Comparison of ENCODE assay signal across 20 cellular contexts in genomic region chr3:122918576-122919290, GRCh38.
DNase-seq lines count a peak whose midpoint lies in the region; ATAC-seq, FAIRE-seq and TF ChIP-seq lines count a peak whose summit lies in the region.
"Had no signal": no experiment of that assay in that cellular context is flagged by ENCODE, and none has a peak within 500 bp of the region (broad histone marks: within the 10 kb centered on the region; RNA-seq: fewer than 3 reads in every experiment).

No MANE protein-coding gene starts in this region.

- intact Hi-C loops in cardiac septum (cut with DNase I) = no loop called here
- intact Hi-C loops in heart right ventricle (cut with DNase I) = no loop called here
- intact Hi-C loops in activated CD8-positive, alpha-beta T cell treated with anti-CD3 and anti-CD28 coated beads for 36 hours (cut with micrococcal nuclease) = no loop called here

- peaks cover 3% of the 10 kb centered on the region for H3K9me3 Mint-ChIP-seq in astrocyte (ENCODE audit: unreplicated experiment)
- no peaks in the 10 kb centered on the region for H3K9me3 Mint-ChIP-seq in activated CD8-positive, alpha-beta T cell treated with anti-CD3 and anti-CD28 coated beads for 36 hours
- H3K9me3 Mint-ChIP-seq: activated B cell treated with CpG ODN at 0.5 μM for 24 hours; activated naive CD4-positive, alpha-beta T cell treated with anti-CD3 and anti-CD28 coated beads, Interleukin-2, amount 50 U/mL, for 72 hours; IgD-negative memory B cell; naive B cell had no signal

- no peaks in the 10 kb centered on the region for H3K79me2 ChIP-seq in astrocyte (ENCODE audit: insufficient read depth, low read length)

- FAIRE-seq in astrocyte (lab: Jason Lieb, UNC) = no peak
- FAIRE-seq: GM19239 had no signal

- no peak overlapping the region for H3K27ac ChIP-seq in heart right ventricle
- no peak overlapping the region for H3K27ac ChIP-seq in astrocyte (ENCODE audit: low read depth, low read length)
- H3K27ac ChIP-seq: left ventricle myocardium inferior, Peyer's patch had no signal

- TF ChIP-seq CTCF in heart right ventricle (IDR thresholded peaks at IDR 0.05) = no peak
- TF ChIP-seq CTCF in astrocyte (IDR thresholded peaks at IDR 0.05; ENCODE audit: insufficient read depth, low read depth, low read length) = no peak
- no peak for TF ChIP-seq CTCF in activated CD8-positive, alpha-beta T cell treated with anti-CD3 and anti-CD28 coated beads for 36 hours (IDR thresholded peaks at IDR 0.05)

- H3K27ac Mint-ChIP-seq in astrocyte (ENCODE audit: unreplicated experiment) = no peak overlapping the region
- no peak overlapping the region for H3K27ac Mint-ChIP-seq in activated CD8-positive, alpha-beta T cell treated with anti-CD3 and anti-CD28 coated beads for 36 hours
- H3K27ac Mint-ChIP-seq: activated B cell treated with CpG ODN at 0.5 μM for 24 hours; activated naive CD4-positive, alpha-beta T cell treated with anti-CD3 and anti-CD28 coated beads, Interleukin-2, amount 50 U/mL, for 72 hours; IgD-negative memory B cell; naive B cell had no signal

- WGBS in heart right ventricle, 2 donors = 66 to 69% methylated on average over 5 of the region's 5 CpGs

- peaks cover 47% of the 10 kb centered on the region for H3K27me3 Mint-ChIP-seq in astrocyte (ENCODE audit: low read depth, unreplicated experiment)
- H3K27me3 Mint-ChIP-seq in activated CD8-positive, alpha-beta T cell treated with anti-CD3 and anti-CD28 coated beads for 36 hours = peaks cover 15% of the 10 kb centered on the region

- CTCF ChIA-PET in activated CD8-positive, alpha-beta T cell treated with anti-CD3 and anti-CD28 coated beads for 36 hours (lab: Charles Lee) = interaction anchor here (1.2 kb wide), 1 partner anchor 24 kb away, joined by 3 read pairs; no protein-coding TSS in a partner anchor

- H3K4me3 ChIP-seq in heart right ventricle (no peak overlapping the region), astrocyte (ENCODE audit: insufficient read depth, low read depth, low read length) (no peak overlapping the region)
- H3K4me3 ChIP-seq: left ventricle myocardium inferior, Peyer's patch had no signal

- H3K4me1 ChIP-seq in heart right ventricle (peaks cover 0 to 7% (median 0%) of the 10 kb centered on the region in 9 donors), astrocyte (ENCODE audit: insufficient read depth, low read length) (no peaks in the 10 kb centered on the region)
- H3K4me1 ChIP-seq: left ventricle myocardium inferior had no signal

- peaks cover 0 to 44% (median 7%) of the 10 kb centered on the region in 7 donors for H3K27me3 ChIP-seq in heart right ventricle
- H3K27me3 ChIP-seq in astrocyte (ENCODE audit: insufficient read depth, low read length) = peaks cover 20% of the 10 kb centered on the region

- H3K36me3 ChIP-seq in heart right ventricle (peaks cover 0 to 17% (median 0%) of the 10 kb centered on the region in 9 donors), astrocyte (ENCODE audit: insufficient read depth, low read length) (no peaks in the 10 kb centered on the region)
- H3K36me3 ChIP-seq: left ventricle myocardium inferior, Peyer's patch had no signal

- H3K9ac ChIP-seq in astrocyte (ENCODE audit: low read length) = no peak overlapping the region

- no peak overlapping the region for H3K4me2 ChIP-seq in astrocyte (ENCODE audit: low read length)

- H3K36me3 Mint-ChIP-seq in astrocyte (ENCODE audit: low read depth, unreplicated experiment) = peaks cover 2% of the 10 kb centered on the region
- H3K36me3 Mint-ChIP-seq in activated CD8-positive, alpha-beta T cell treated with anti-CD3 and anti-CD28 coated beads for 36 hours (ENCODE audit: low read depth) = no peaks in the 10 kb centered on the region
- H3K36me3 Mint-ChIP-seq: activated naive CD4-positive, alpha-beta T cell treated with anti-CD3 and anti-CD28 coated beads, Interleukin-2, amount 50 U/mL, for 72 hours; IgD-negative memory B cell; naive B cell had no signal

- no peak overlapping the region for H3K4me3 Mint-ChIP-seq in astrocyte (ENCODE audit: unreplicated experiment)
- H3K4me3 Mint-ChIP-seq in activated CD8-positive, alpha-beta T cell treated with anti-CD3 and anti-CD28 coated beads for 36 hours = no peak overlapping the region
- H3K4me3 Mint-ChIP-seq: activated B cell treated with CpG ODN at 0.5 μM for 24 hours, IgD-negative memory B cell had no signal

- no peak for ATAC-seq in heart right ventricle
- no peak for ATAC-seq in GM19328 (IDR thresholded peaks at IDR 0.05; ENCODE audit: unreplicated experiment)
- ATAC-seq in activated CD8-positive, alpha-beta T cell treated with anti-CD3 and anti-CD28 coated beads for 36 hours = no peak
- ATAC-seq: activated naive CD4-positive, alpha-beta T cell treated with anti-CD3 and anti-CD28 coated beads, Interleukin-2, amount 50 U/mL, for 72 hours had no signal

- H4K20me1 ChIP-seq in astrocyte (ENCODE audit: insufficient read depth, low read length) = no peaks in the 10 kb centered on the region

- POLR2A ChIA-PET in activated CD8-positive, alpha-beta T cell treated with anti-CD3 and anti-CD28 coated beads for 36 hours (lab: Charles Lee) = no interaction called here

- H3K9me3 ChIP-seq in heart right ventricle = no peaks in the 10 kb centered on the region
- H3K9me3 ChIP-seq in astrocyte (ENCODE audit: insufficient read depth, low read depth, low read length) = no peaks in the 10 kb centered on the region
- H3K9me3 ChIP-seq: left ventricle myocardium inferior, Peyer's patch had no signal

- no peak overlapping the region for H2AFZ ChIP-seq in astrocyte (ENCODE audit: low read depth, low read length)

- no peaks in the 10 kb centered on the region for H3K4me1 Mint-ChIP-seq in astrocyte (ENCODE audit: low read depth, unreplicated experiment)
- H3K4me1 Mint-ChIP-seq in activated CD8-positive, alpha-beta T cell treated with anti-CD3 and anti-CD28 coated beads for 36 hours (ENCODE audit: low read depth) = peaks cover 6% of the 10 kb centered on the region

- peak; percentile 31 for DNase-seq in cardiac septum (ENCODE audit: low spot score)
- DNase-seq in heart right ventricle = no peak
- peak; percentile 9 for DNase-seq in astrocyte (ENCODE audit: low read depth)
- DNase-seq in iris pigment epithelial cell (ENCODE audit: low read depth) = peak; percentile 17
- no peak for DNase-seq in retina
- no peak for DNase-seq in hypothalamus (lab: John Stamatoyannopoulos, UW)
- DNase-seq in activated CD8-positive, alpha-beta T cell treated with anti-CD3 and anti-CD28 coated beads for 36 hours = no peak
- DNase-seq: activated B cell treated with CpG ODN at 0.5 μM for 24 hours, cerebellar nuclear complex, COR-L47, GF-D8, left ventricle myocardium inferior, naive B cell, NCI-H1417 treated with DMSO at 0.1 percent for 48 hours, NCI-H510A treated with DMSO at 0.1 percent for 48 hours, Peyer's patch had no signal

Comparison
In these comparisons a context has a peak if more than half of its experiments do, and no peak if none do; other contexts are left out.
1. DNase-seq: peak in cardiac septum (single experiment), astrocyte (single experiment) and iris pigment epithelial cell (single experiment); none in heart right ventricle (0 of 2), retina (single experiment), hypothalamus (0 of 51) and activated CD8-positive, alpha-beta T cell treated with anti-CD3 and anti-CD28 coated beads for 36 hours (single experiment).